ENCODE assay signal across 22 cellular contexts in genomic region chr1:7540816-7541215, GRCh38.
A peak's percentile ranks its signal among the peaks of the same experiment; 100 is the strongest.
DNase-seq lines count a peak whose midpoint lies in the region; ATAC-seq, FAIRE-seq and TF ChIP-seq lines count a peak whose summit lies in the region.
"Had no signal": no experiment of that assay in that cellular context is flagged by ENCODE, and none has a peak within 500 bp of the region (broad histone marks: within the 10 kb centered on the region; RNA-seq: fewer than 3 reads in every experiment).

No MANE protein-coding gene starts in this region.

- H2AK5ac ChIP-seq in mesenchymal stem cell (ENCODE audit: low read length, severe bottlenecking) = no peak overlapping the region

- intact Hi-C loops in spleen (cut with DNase I; ENCODE audit: low total_unique reads) (no loop called here), stomach (cut with DNase I; ENCODE audit: low total_unique reads) (no loop called here)

- no peaks in the 10 kb centered on the region for H3K79me1 ChIP-seq in mesenchymal stem cell (replicated peaks; ENCODE audit: low read length, poor library complexity, severe bottlenecking)

- H3K36me3 ChIP-seq in bronchial epithelial cell (ENCODE audit: control insufficient read depth, insufficient read depth, low read length) = no peaks in the 10 kb centered on the region
- no peaks in the 10 kb centered on the region for H3K36me3 ChIP-seq in endodermal cell (ENCODE audit: control insufficient read depth, insufficient read depth, low read length)
- H3K36me3 ChIP-seq in mesenchymal stem cell (ENCODE audit: control insufficient read depth in 1 of 2, insufficient read depth in 2 of 2, low read depth in 1 of 2, low read length in 2 of 2) = no peaks in the 10 kb centered on the region
- no peaks in the 10 kb centered on the region for H3K36me3 ChIP-seq in spleen
- no peaks in the 10 kb centered on the region for H3K36me3 ChIP-seq in stomach
- H3K36me3 ChIP-seq: BE2C had no signal

- H2BK120ac ChIP-seq in mesenchymal stem cell (ENCODE audit: low read depth, low read length) = no peak overlapping the region

- peaks cover 11% of the 10 kb centered on the region for H3K27me3 Mint-ChIP-seq in endodermal cell (ENCODE audit: insufficient read depth)

- H4K91ac ChIP-seq in mesenchymal stem cell (ENCODE audit: low read length) = peak overlapping the region; percentile 37

- H3K4me3 ChIP-seq in bronchial epithelial cell (ENCODE audit: low read depth, low read length) (no peak overlapping the region), endodermal cell (ENCODE audit: low read length) (no peak overlapping the region), mesenchymal stem cell (ENCODE audit: insufficient read depth in 1 of 2, low read depth in 1 of 2, low read length in 2 of 2) (no peak overlapping the region), spleen (no peak overlapping the region), stomach (no peak overlapping the region)

- TF ChIP-seq POLR2A in spleen (IDR thresholded peaks at IDR 0.05) (no peak), stomach (IDR thresholded peaks at IDR 0.05) (no peak)

- no peak overlapping the region for H2BK5ac ChIP-seq in mesenchymal stem cell (ENCODE audit: low read depth, low read length, poor library complexity, severe bottlenecking)

- H3K27ac Mint-ChIP-seq in endodermal cell = no peak overlapping the region
- H3K27ac Mint-ChIP-seq: CD4-positive, CD25-positive, alpha-beta regulatory T cell; CD8-positive, alpha-beta memory T cell had no signal

- WGBS in endodermal cell (ENCODE audit: insufficient coverage in 1 of 2, insufficient read length in 1 of 2), 2 experiments = 89 to 96% methylated on average over 4 to 7 of the region's 7 CpGs
- 62% methylated on average over 7 of the region's 7 CpGs for WGBS in mesenchymal stem cell
- WGBS in spleen, 5 donors = 55 to 79% (median 72%) methylated on average over 7 of the region's 7 CpGs
- whole genome bisulfite sequencing in stomach, 5 donors = 58 to 67% (median 59%) methylated on average over 7 of the region's 7 CpGs

- H2BK12ac ChIP-seq in mesenchymal stem cell (ENCODE audit: low read length in 2 of 2) = peak overlapping the region; percentile 18 to 33

- H3K18ac ChIP-seq in mesenchymal stem cell (ENCODE audit: low read depth in 1 of 2, low read length in 2 of 2) = no peak overlapping the region

- H3K14ac ChIP-seq in mesenchymal stem cell (ENCODE audit: low read length in 2 of 2) = no peak overlapping the region

- H2BK15ac ChIP-seq in mesenchymal stem cell (ENCODE audit: low read depth, poor library complexity, severe bottlenecking) = no peak overlapping the region

- no peak overlapping the region for H3K9ac ChIP-seq in endodermal cell (ENCODE audit: extremely low read depth, low read length, poor library complexity, severe bottlenecking)
- H3K9ac ChIP-seq in mesenchymal stem cell (ENCODE audit: low read length) = no peak overlapping the region

- H3K9me3 Mint-ChIP-seq in endodermal cell = peaks cover 10% of the 10 kb centered on the region
- H3K9me3 Mint-ChIP-seq: CD4-positive, CD25-positive, alpha-beta regulatory T cell; CD8-positive, alpha-beta memory T cell had no signal

- no peak for TF ChIP-seq EP300 in stomach (IDR thresholded peaks at IDR 0.05)

- peak; percentile 77 for FAIRE-seq in bronchial epithelial cell (lab: Jason Lieb, UNC)
- FAIRE-seq: A204.1, GM12891 had no signal

- H3K4me1 ChIP-seq in endodermal cell (ENCODE audit: control insufficient read depth, insufficient read depth, low read length) = no peaks in the 10 kb centered on the region
- H3K4me1 ChIP-seq in mesenchymal stem cell (ENCODE audit: control insufficient read depth, insufficient read depth, low read depth, low read length) = peaks cover 15% of the 10 kb centered on the region
- peaks cover 0 to 34% (median 12%) of the 10 kb centered on the region in 6 donors for H3K4me1 ChIP-seq in spleen
- no peaks in the 10 kb centered on the region for H3K4me1 ChIP-seq in stomach

- no peak overlapping the region for H3K4me3 Mint-ChIP-seq in endodermal cell
- H3K4me3 Mint-ChIP-seq: CD4-positive, CD25-positive, alpha-beta regulatory T cell; CD8-positive, alpha-beta memory T cell had no signal

- H2AFZ ChIP-seq in mesenchymal stem cell (ENCODE audit: low read depth, low read length) = no peak overlapping the region

- H3K23ac ChIP-seq in mesenchymal stem cell (ENCODE audit: low read length in 2 of 2) = no peak overlapping the region

- H3K27me3 ChIP-seq in bronchial epithelial cell (ENCODE audit: control insufficient read depth, insufficient read depth, low read length) = peaks cover 2% of the 10 kb centered on the region
- H3K27me3 ChIP-seq in endodermal cell (ENCODE audit: control insufficient read depth, insufficient read depth, low read length, poor library complexity, severe bottlenecking) = no peaks in the 10 kb centered on the region
- peaks cover 0 to 38% of the 10 kb centered on the region in 2 experiments for H3K27me3 ChIP-seq in mesenchymal stem cell (ENCODE audit: control insufficient read depth in 1 of 2, insufficient read depth in 1 of 2, low read length in 2 of 2)
- H3K27me3 ChIP-seq in spleen (replicated peaks in 1 of 7) = peaks cover 0 to 14% (median 0%) of the 10 kb centered on the region in 7 donors
- H3K27me3 ChIP-seq in stomach = peaks cover 0 to 17% (median 12%) of the 10 kb centered on the region in 3 donors
- H3K27me3 ChIP-seq: BE2C had no signal

- H3K4me1 Mint-ChIP-seq in endodermal cell = peaks cover 13% of the 10 kb centered on the region
- H3K4me1 Mint-ChIP-seq: CD4-positive, CD25-positive, alpha-beta regulatory T cell had no signal

- H3K4me2 ChIP-seq in mesenchymal stem cell (ENCODE audit: low read length, poor library complexity, severe bottlenecking) = no peak overlapping the region

- H4K8ac ChIP-seq in mesenchymal stem cell (ENCODE audit: low read length) = no peak overlapping the region

- no peak for DNase-seq in bronchial epithelial cell (ENCODE audit: low read depth)
- DNase-seq in endodermal cell = peak; percentile 34
- DNase-seq in mesenchymal stem cell = no peak
- peak; percentile 59 for DNase-seq in spleen
- no peak for DNase-seq in stomach
- no peak for DNase-seq in NCI-H1105 treated with DMSO at 0.1 percent for 48 hours (lab: John Stamatoyannopoulos, UW)
- DNase-seq in HT-29 (ENCODE audit: low spot score) = no peak
- DNase-seq: ACHN; BE2C; C1 segment of cervical spinal cord; CD4-positive, CD25-positive, alpha-beta regulatory T cell; COR-L47; DMS 273 treated with DMSO at 0.1 percent for 48 hours; DMS53; DND-41; EL; GOT3; H9 had no signal

- H3K4ac ChIP-seq in mesenchymal stem cell (ENCODE audit: low read depth in 1 of 2, low read length in 2 of 2) = no peak overlapping the region

- H3K27ac ChIP-seq in endodermal cell (ENCODE audit: low read depth, low read length) (no peak overlapping the region), mesenchymal stem cell (ENCODE audit: low read length, poor library complexity, severe bottlenecking) (no peak overlapping the region), spleen (no peak overlapping the region), stomach (no peak overlapping the region)

- no peaks in the 10 kb centered on the region for H3K36me3 Mint-ChIP-seq in endodermal cell (ENCODE audit: low read depth)
- H3K36me3 Mint-ChIP-seq: CD4-positive, CD25-positive, alpha-beta regulatory T cell; CD8-positive, alpha-beta memory T cell had no signal

- TF ChIP-seq CTCF in bronchial epithelial cell (IDR thresholded peaks at IDR 0.05; ENCODE audit: insufficient read depth, low read length, severe bottlenecking) = no peak
- no peak for TF ChIP-seq CTCF in endodermal cell (conservative IDR thresholded peaks at IDR 0.05)
- TF ChIP-seq CTCF in spleen (IDR thresholded peaks at IDR 0.05 in 8 of 11, conservative IDR thresholded peaks at IDR 0.05 in 3 of 11) = no peak
- TF ChIP-seq CTCF in stomach (IDR thresholded peaks at IDR 0.05) = no peak

- no peak for ATAC-seq in GM18867 (IDR thresholded peaks at IDR 0.05; ENCODE audit: unreplicated experiment)

- H3K9me3 ChIP-seq in endodermal cell (ENCODE audit: control insufficient read depth, low read length) = no peaks in the 10 kb centered on the region
- peaks cover 3% of the 10 kb centered on the region for H3K9me3 ChIP-seq in mesenchymal stem cell (ENCODE audit: control insufficient read depth, low read length)
- no peaks in the 10 kb centered on the region for H3K9me3 ChIP-seq in spleen
- H3K9me3 ChIP-seq in stomach = no peaks in the 10 kb centered on the region
- H3K9me3 ChIP-seq: BE2C had no signal

Comparison
In these comparisons a context has a peak if more than half of its experiments do, and no peak if none do; other contexts are left out.
1. DNase-seq: peak in endodermal cell (single experiment) and spleen (single experiment); none in bronchial epithelial cell (single experiment), mesenchymal stem cell (single experiment), stomach (single experiment), NCI-H1105 treated with DMSO at 0.1 percent for 48 hours (single experiment) and HT-29 (single experiment).